Comparison of ENCODE assay signal across 9 cellular contexts in the genomic region with DNA sequence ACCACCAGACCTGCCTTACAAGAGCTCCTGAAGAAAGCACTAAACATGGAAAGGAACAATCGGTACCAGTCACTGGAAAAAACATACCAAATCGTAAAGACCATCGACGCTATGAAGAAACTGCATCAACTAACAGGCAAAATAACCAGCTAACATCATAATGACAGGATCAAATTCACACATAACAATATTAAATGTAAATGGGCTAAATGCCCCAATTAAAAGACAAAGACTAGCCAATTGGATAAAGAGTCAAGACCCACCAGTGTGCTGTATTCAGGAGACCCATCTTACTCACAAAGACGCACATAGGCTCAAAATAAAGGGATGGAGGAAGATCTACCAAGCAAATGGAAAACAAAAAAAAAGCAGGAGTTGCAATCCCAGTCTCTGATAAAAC. TPM values are rescaled to one million over a fixed set of nuclear protein-coding genes. Genes with fewer than 3 reads are reported as not detected.
"Had no signal": no experiment of that assay in that cellular context is flagged by ENCODE, and none has a peak within 500 bp of the region (broad histone marks: within the 10 kb centered on the region; RNA-seq: fewer than 3 reads in every experiment).

No MANE protein-coding gene starts in this region.

RNA-seq across cellular contexts. Expression of a gene that starts 36.9 kb away (rescaled TPM):
- total RNA-seq: colonic mucosa, esophagus mucosa, esophagus squamous epithelium, glomerular endothelial cell, kidney epithelial cell, lower leg skin, lung microvascular endothelial cell, mesenteric fat pad, mucosa of descending colon had no signal
